9 cellular contexts compared by ENCODE assay signal in the genomic region with DNA sequence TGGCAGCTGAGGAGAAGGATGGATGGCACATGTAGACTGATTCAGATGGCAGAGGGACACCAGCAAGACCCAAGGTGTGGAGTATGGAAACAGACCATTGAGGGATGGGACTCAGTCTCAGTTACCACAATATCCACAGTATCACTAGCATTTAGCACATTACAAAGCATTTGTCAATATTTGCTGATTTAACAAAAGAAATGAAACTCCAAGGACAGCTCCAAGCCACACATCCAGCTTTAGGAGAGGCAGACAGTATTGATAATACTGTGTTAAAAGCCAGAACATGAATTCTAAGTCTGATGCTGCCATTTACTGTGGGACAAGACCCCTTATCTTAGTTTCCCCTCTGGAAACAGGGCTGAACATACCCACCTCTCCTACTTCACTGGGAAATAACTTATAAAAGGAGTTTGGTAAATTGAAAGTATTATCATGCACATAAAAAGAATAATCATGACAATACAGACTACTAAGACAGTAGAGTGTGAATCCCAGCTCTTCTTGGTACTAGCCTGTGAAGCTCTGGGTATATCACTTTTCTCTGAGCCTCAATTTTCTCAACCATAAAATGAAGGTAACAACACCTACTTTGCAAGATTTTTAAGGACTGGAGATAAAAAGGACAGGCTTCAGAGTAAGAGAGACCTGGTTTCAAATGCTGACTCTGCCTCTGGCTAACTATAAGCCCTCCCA. TPM values are rescaled to one million over a fixed set of nuclear protein-coding genes. Genes with fewer than 3 reads are reported as not detected.
A peak's percentile ranks its signal among the peaks of the same experiment; 100 is the strongest.
DNase-seq lines count a peak whose midpoint lies in the region; ATAC-seq, FAIRE-seq and TF ChIP-seq lines count a peak whose summit lies in the region.
"Had no signal": no experiment of that assay in that cellular context is flagged by ENCODE, and none has a peak within 500 bp of the region (broad histone marks: within the 10 kb centered on the region; RNA-seq: fewer than 3 reads in every experiment).

No MANE protein-coding gene starts in this region.

- peak overlapping the region; percentile 84 for H3K9ac ChIP-seq in astrocyte (ENCODE audit: low read length)
- no peak overlapping the region for H3K9ac ChIP-seq in muscle layer of colon (ENCODE audit: low read length)

- no peaks in the 10 kb centered on the region for H3K9me3 ChIP-seq in left ventricle myocardium inferior (replicated peaks)
- no peaks in the 10 kb centered on the region for H3K9me3 ChIP-seq in astrocyte (ENCODE audit: insufficient read depth, low read depth, low read length)
- H3K9me3 ChIP-seq in muscle layer of colon (ENCODE audit: low read length): no peaks in the 10 kb centered on the region
- no peaks in the 10 kb centered on the region for H3K9me3 ChIP-seq in aorta (ENCODE audit: control insufficient read depth, low read length)
- H3K9me3 ChIP-seq in MG63: no peaks in the 10 kb centered on the region

- no peak for TF ChIP-seq CTCF in left ventricle myocardium inferior (IDR thresholded peaks at IDR 0.05; ENCODE audit: borderline replicate concordance)
- TF ChIP-seq CTCF in astrocyte (IDR thresholded peaks at IDR 0.05; ENCODE audit: insufficient read depth, low read depth, low read length): no peak

- peaks cover 87% of the 10 kb centered on the region for H3K79me2 ChIP-seq in astrocyte (ENCODE audit: insufficient read depth, low read length)

- H3K36me3 ChIP-seq in left ventricle myocardium inferior (peaks cover 44% of the 10 kb centered on the region), astrocyte (ENCODE audit: insufficient read depth, low read length) (peaks cover 39% of the 10 kb centered on the region), muscle layer of colon (ENCODE audit: insufficient read depth, low read length) (peaks cover 31% of the 10 kb centered on the region), aorta (ENCODE audit: control insufficient read depth in 1 of 2, insufficient read depth in 2 of 2, low read length in 1 of 2) (peaks cover 0 to 6% of the 10 kb centered on the region in 2 donors), MG63 (peaks cover 54% of the 10 kb centered on the region)

- H3K36me3 Mint-ChIP-seq in astrocyte (ENCODE audit: low read depth, unreplicated experiment): peaks cover 36% of the 10 kb centered on the region

- H3K4me2 ChIP-seq in astrocyte (ENCODE audit: low read length): peak overlapping the region; percentile 91

- H3K4me3 Mint-ChIP-seq in astrocyte (ENCODE audit: unreplicated experiment): no peak overlapping the region
- H3K4me3 Mint-ChIP-seq: activated CD4-positive, alpha-beta T cell treated with anti-CD3 and anti-CD28 coated beads, Interleukin-2, amount 10 ng/mL, durations not matched to agents 7 days and 5 days had no signal

- H3K27me3 Mint-ChIP-seq in astrocyte (ENCODE audit: low read depth, unreplicated experiment): no peaks in the 10 kb centered on the region
- H3K27me3 Mint-ChIP-seq: activated CD4-positive, alpha-beta T cell treated with anti-CD3 and anti-CD28 coated beads, Interleukin-2, amount 10 ng/mL, durations not matched to agents 7 days and 5 days had no signal

- H3K4me3 ChIP-seq in left ventricle myocardium inferior (peak overlapping the region; percentile 85), astrocyte (ENCODE audit: insufficient read depth, low read depth, low read length) (no peak overlapping the region), muscle layer of colon (ENCODE audit: low read depth in 1 of 2, low read length in 2 of 2) (no peak overlapping the region), aorta (ENCODE audit: low read length in 2 of 2) (no peak overlapping the region), MG63 (no peak overlapping the region)

- H3K9me3 Mint-ChIP-seq in astrocyte (ENCODE audit: unreplicated experiment): no peaks in the 10 kb centered on the region
- H3K9me3 Mint-ChIP-seq: activated CD4-positive, alpha-beta T cell treated with anti-CD3 and anti-CD28 coated beads, Interleukin-2, amount 10 ng/mL, durations not matched to agents 7 days and 5 days had no signal

- H2AFZ ChIP-seq in astrocyte (ENCODE audit: low read depth, low read length): no peak overlapping the region

- TF ChIP-seq POLR2A in H54 (IDR thresholded peaks at IDR 0.05; ENCODE audit: low read depth, low read length): no peak

- FAIRE-seq in astrocyte (lab: Jason Lieb, UNC): no peak
- no peak for FAIRE-seq in H54 (lab: Jason Lieb, UNC)

- H3K27me3 ChIP-seq in left ventricle myocardium inferior (ENCODE audit: low read depth) (no peaks in the 10 kb centered on the region), astrocyte (ENCODE audit: insufficient read depth, low read length) (no peaks in the 10 kb centered on the region), muscle layer of colon (ENCODE audit: control insufficient read depth in 1 of 2, insufficient read depth in 2 of 2, low read length in 2 of 2) (no peaks in the 10 kb centered on the region), aorta (ENCODE audit: control insufficient read depth in 1 of 2, insufficient read depth in 2 of 2, low read length in 1 of 2) (no peaks in the 10 kb centered on the region), MG63 (no peaks in the 10 kb centered on the region)

- intact Hi-C loops in left ventricle myocardium inferior (cut with micrococcal nuclease) (no loop called here), left cardiac atrium (cut with DNase I) (loop anchor here (5.0 kb wide), 2 partner anchors 39 to 139 kb away; no protein-coding TSS in a partner anchor), aorta (cut with DNase I) (no loop called here)

- H4K20me1 ChIP-seq in astrocyte (ENCODE audit: insufficient read depth, low read length): no peaks in the 10 kb centered on the region

- peaks cover 100% of the 10 kb centered on the region for H3K4me1 ChIP-seq in left ventricle myocardium inferior
- peaks cover 40% of the 10 kb centered on the region for H3K4me1 ChIP-seq in astrocyte (ENCODE audit: insufficient read depth, low read length)
- H3K4me1 ChIP-seq in muscle layer of colon (ENCODE audit: insufficient read depth, low read length): peaks cover 40% of the 10 kb centered on the region
- H3K4me1 ChIP-seq in aorta (ENCODE audit: control insufficient read depth in 1 of 2, insufficient read depth in 2 of 2, low read length in 2 of 2): peaks cover 2 to 13% of the 10 kb centered on the region in 2 donors

- H3K27ac ChIP-seq in left ventricle myocardium inferior (replicated peaks) (peak overlapping the region; percentile 99), astrocyte (ENCODE audit: low read depth, low read length) (peak overlapping the region; percentile 99), muscle layer of colon (ENCODE audit: low read depth, low read length) (peak overlapping the region; percentile 56), aorta (ENCODE audit: low read depth in 1 of 2, low read length in 2 of 2) (peak overlapping the region; percentile 97 to 99)

- peaks cover 52% of the 10 kb centered on the region for H3K4me1 Mint-ChIP-seq in astrocyte (ENCODE audit: low read depth, unreplicated experiment)

- DNase-seq in left ventricle myocardium inferior: no peak
- DNase-seq in left cardiac atrium: no peak
- DNase-seq in astrocyte (ENCODE audit: low read depth): no peak
- DNase-seq in aorta: no peak
- no peak for DNase-seq in epidermal melanocyte (ENCODE audit: insufficient read length, low spot score)
- no peak for DNase-seq in H54 (ENCODE audit: insufficient read length, low spot score)
- no peak for DNase-seq in MG63
- DNase-seq: activated CD4-positive, alpha-beta T cell treated with anti-CD3 and anti-CD28 coated beads, Interleukin-2, amount 10 ng/mL, durations not matched to agents 7 days and 5 days had no signal

- no peak for ATAC-seq in left cardiac atrium
- no peak for ATAC-seq in aorta (ENCODE audit: low FRiP score)

- peak overlapping the region; percentile 94 for H3K27ac Mint-ChIP-seq in astrocyte (ENCODE audit: unreplicated experiment)

RNA-seq across cellular contexts. Expression of gene BCL2L1, which starts 11.1 kb away (rescaled TPM):
- total RNA-seq in left ventricle myocardium inferior (53.2 TPM), left cardiac atrium (10 to 100 TPM; 45.1 to 79.8 TPM), astrocyte (103 and 149 TPM in 2 replicates), aorta (100 to 1,000 TPM in 1 of 2 donors, 10 to 100 TPM in 1; 69.1 to 107 TPM)
- polyA plus RNA-seq in aorta: 100 to 1,000 TPM; 103 to 104 TPM
- total RNA-seq in MG63 (2014; rRNA removed; shearing (Covaris generic); ENCODE audit: low replicate concordance): 63.0 and 64.2 TPM in 2 replicates

RNA-seq across cellular contexts. Expression of gene TPX2, which starts 27.5 kb away (rescaled TPM):
- total RNA-seq in left ventricle myocardium inferior (0.71 TPM), left cardiac atrium (1 to 10 TPM in 1 of 2 donors, under 1 TPM in 1; 0.73 to 2.0 TPM), astrocyte (31.7 and 41.6 TPM in 2 replicates), aorta (1 to 10 TPM in 1 of 2 donors, under 1 TPM in 1; 0.75 to 2.1 TPM)
- polyA plus RNA-seq in aorta: 1 to 10 TPM; 1.6 to 5.4 TPM
- 123 and 139 TPM in 2 replicates for total RNA-seq in MG63 (2014; rRNA removed; shearing (Covaris generic); ENCODE audit: low replicate concordance)

Comparison
In these comparisons a context has a peak if more than half of its experiments do, and no peak if none do; other contexts are left out.
1. intact Hi-C loops: an anchor here in left cardiac atrium (5.0 kb wide); none called in left ventricle myocardium inferior and aorta.
2. RNA of gene TPX2, which starts 27.5 kb away (total RNA-seq): 123 to 139 TPM in MG63 and 31.7 to 41.6 TPM in astrocyte; 0.75 to 2.1 TPM in aorta, 0.73 to 2.0 TPM in left cardiac atrium and 0.71 TPM in left ventricle myocardium inferior (single experiment); every median in the first group is over 10 times any median in the second.
3. Peak in every context shown above with its lines, with median percentiles within 50 percentile points of each other: H3K27ac ChIP-seq.